Comparison of ENCODE assay signal across 1 cellular context in genomic region chr19:13441810-13442512, GRCh38.
TF ChIP-seq lines count a peak whose summit lies in the region.

No MANE protein-coding gene starts in this region.

TF ChIP-seq in HepG2, 621 proteins besides CTCF, POLR2A, EP300 and RAD21 (continued from another document and continues in another):
- no peak for TF ChIP-seq BRF2 (CRISPR knock-in tag; IDR thresholded peaks at IDR 0.05)
- no peak for TF ChIP-seq ZNF10 (CRISPR knock-in tag; IDR thresholded peaks at IDR 0.05; ENCODE audit: borderline replicate concordance, low read depth)
- no peak for TF ChIP-seq STAT5B (CRISPR knock-in tag; IDR thresholded peaks at IDR 0.05)
- no peak for TF ChIP-seq DNMT1 (CRISPR knock-in tag; IDR thresholded peaks at IDR 0.05)
- no peak for TF ChIP-seq SMARCE1 (IDR thresholded peaks at IDR 0.05; ENCODE audit: borderline replicate concordance)
- TF ChIP-seq ZNF800 (CRISPR knock-in tag; IDR thresholded peaks at IDR 0.05): no peak
- no peak for TF ChIP-seq ATF5 (CRISPR knock-in tag; IDR thresholded peaks at IDR 0.05; ENCODE audit: low read depth)
- TF ChIP-seq HNF4G (IDR thresholded peaks at IDR 0.05; ENCODE audit: borderline replicate concordance, low read depth, low read length): no peak
- no peak for TF ChIP-seq HNF4G (CRISPR knock-in tag; IDR thresholded peaks at IDR 0.05; ENCODE audit: borderline replicate concordance, low read depth)
- TF ChIP-seq DPF2 (CRISPR knock-in tag; IDR thresholded peaks at IDR 0.05; ENCODE audit: borderline replicate concordance, low read depth): no peak
- peak; percentile 98 for TF ChIP-seq MIER2 (CRISPR knock-in tag; IDR thresholded peaks at IDR 0.05)
- 0 out of 2 replicates have a peak, but pooled peaks have one; percentile 82 for TF ChIP-seq ZFP36L2 (CRISPR knock-in tag; IDR thresholded peaks at IDR 0.05)
- no peak for TF ChIP-seq LCORL (IDR thresholded peaks at IDR 0.05)
- TF ChIP-seq LCORL (CRISPR knock-in tag; IDR thresholded peaks at IDR 0.05): no peak
- no peak for TF ChIP-seq HOMEZ (CRISPR knock-in tag; IDR thresholded peaks at IDR 0.05; ENCODE audit: low read depth)
- no peak for TF ChIP-seq FLYWCH1 (CRISPR knock-in tag; IDR thresholded peaks at IDR 0.05)
- TF ChIP-seq NFE2L2 (IDR thresholded peaks at IDR 0.05; ENCODE audit: low read length): no peak
- TF ChIP-seq KLF6 (CRISPR knock-in tag; IDR thresholded peaks at IDR 0.05): peak; percentile 85; the same call in 1 of the 2 replicates
- TF ChIP-seq ZNF746 (CRISPR knock-in tag; IDR thresholded peaks at IDR 0.05): no peak
- no peak for TF ChIP-seq NFE2 (CRISPR knock-in tag; IDR thresholded peaks at IDR 0.05)
- TF ChIP-seq CREM (IDR thresholded peaks at IDR 0.05): no peak
- no peak for TF ChIP-seq CREM (CRISPR knock-in tag; IDR thresholded peaks at IDR 0.05)
- no peak for TF ChIP-seq ZNF552 (CRISPR knock-in tag; IDR thresholded peaks at IDR 0.05; ENCODE audit: borderline replicate concordance)
- TF ChIP-seq YY1 (IDR thresholded peaks at IDR 0.05; ENCODE audit: insufficient read depth, insufficient replicate concordance, low read depth, low read length): no peak
- no peak for TF ChIP-seq ZNF776 (CRISPR knock-in tag; IDR thresholded peaks at IDR 0.05)
- peak; percentile 51; the same call in 1 of the 2 replicates for TF ChIP-seq RXRB (CRISPR knock-in tag; IDR thresholded peaks at IDR 0.05; ENCODE audit: borderline replicate concordance)
- peak; percentile 79; the same call in 1 of the 2 replicates for TF ChIP-seq BORCS8-MEF2B (CRISPR knock-in tag; IDR thresholded peaks at IDR 0.05)
- 0 out of 2 replicates have a peak, but pooled peaks have one; percentile 52 for TF ChIP-seq ZNF530 (CRISPR knock-in tag; IDR thresholded peaks at IDR 0.05; ENCODE audit: low read depth)
- no peak for TF ChIP-seq ZNF543 (CRISPR knock-in tag; IDR thresholded peaks at IDR 0.05)
- no peak for TF ChIP-seq ZC3H13 (CRISPR knock-in tag; IDR thresholded peaks at IDR 0.05)
- no peak for TF ChIP-seq RARA (CRISPR knock-in tag; IDR thresholded peaks at IDR 0.05)
- TF ChIP-seq, protein P1, sequence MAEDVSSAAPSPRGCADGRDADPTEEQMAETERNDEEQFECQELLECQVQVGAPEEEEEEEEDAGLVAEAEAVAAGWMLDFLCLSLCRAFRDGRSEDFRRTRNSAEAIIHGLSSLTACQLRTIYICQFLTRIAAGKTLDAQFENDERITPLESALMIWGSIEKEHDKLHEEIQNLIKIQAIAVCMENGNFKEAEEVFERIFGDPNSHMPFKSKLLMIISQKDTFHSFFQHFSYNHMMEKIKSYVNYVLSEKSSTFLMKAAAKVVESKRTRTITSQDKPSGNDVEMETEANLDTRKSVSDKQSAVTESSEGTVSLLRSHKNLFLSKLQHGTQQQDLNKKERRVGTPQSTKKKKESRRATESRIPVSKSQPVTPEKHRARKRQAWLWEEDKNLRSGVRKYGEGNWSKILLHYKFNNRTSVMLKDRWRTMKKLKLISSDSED (CRISPR knock-in tag; IDR thresholded peaks at IDR 0.05): no peak
- TF ChIP-seq TSC22D2 (CRISPR knock-in tag; IDR thresholded peaks at IDR 0.05; ENCODE audit: borderline replicate concordance): peak; percentile 94
- TF ChIP-seq, protein P2, sequence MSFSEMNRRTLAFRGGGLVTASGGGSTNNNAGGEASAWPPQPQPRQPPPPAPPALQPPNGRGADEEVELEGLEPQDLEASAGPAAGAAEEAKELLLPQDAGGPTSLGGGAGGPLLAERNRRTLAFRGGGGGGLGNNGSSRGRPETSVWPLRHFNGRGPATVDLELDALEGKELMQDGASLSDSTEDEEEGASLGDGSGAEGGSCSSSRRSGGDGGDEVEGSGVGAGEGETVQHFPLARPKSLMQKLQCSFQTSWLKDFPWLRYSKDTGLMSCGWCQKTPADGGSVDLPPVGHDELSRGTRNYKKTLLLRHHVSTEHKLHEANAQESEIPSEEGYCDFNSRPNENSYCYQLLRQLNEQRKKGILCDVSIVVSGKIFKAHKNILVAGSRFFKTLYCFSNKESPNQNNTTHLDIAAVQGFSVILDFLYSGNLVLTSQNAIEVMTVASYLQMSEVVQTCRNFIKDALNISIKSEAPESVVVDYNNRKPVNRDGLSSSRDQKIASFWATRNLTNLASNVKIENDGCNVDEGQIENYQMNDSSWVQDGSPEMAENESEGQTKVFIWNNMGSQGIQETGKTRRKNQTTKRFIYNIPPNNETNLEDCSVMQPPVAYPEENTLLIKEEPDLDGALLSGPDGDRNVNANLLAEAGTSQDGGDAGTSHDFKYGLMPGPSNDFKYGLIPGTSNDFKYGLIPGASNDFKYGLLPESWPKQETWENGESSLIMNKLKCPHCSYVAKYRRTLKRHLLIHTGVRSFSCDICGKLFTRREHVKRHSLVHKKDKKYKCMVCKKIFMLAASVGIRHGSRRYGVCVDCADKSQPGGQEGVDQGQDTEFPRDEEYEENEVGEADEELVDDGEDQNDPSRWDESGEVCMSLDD (CRISPR knock-in tag; IDR thresholded peaks at IDR 0.05; ENCODE audit: borderline replicate concordance): no peak
- no peak for TF ChIP-seq MAF1 (CRISPR knock-in tag; IDR thresholded peaks at IDR 0.05; ENCODE audit: borderline replicate concordance)
- TF ChIP-seq AFF4 (CRISPR knock-in tag; IDR thresholded peaks at IDR 0.05): no peak
- no peak for TF ChIP-seq ZNF205 (CRISPR knock-in tag; IDR thresholded peaks at IDR 0.05)
- TF ChIP-seq, protein P3, sequence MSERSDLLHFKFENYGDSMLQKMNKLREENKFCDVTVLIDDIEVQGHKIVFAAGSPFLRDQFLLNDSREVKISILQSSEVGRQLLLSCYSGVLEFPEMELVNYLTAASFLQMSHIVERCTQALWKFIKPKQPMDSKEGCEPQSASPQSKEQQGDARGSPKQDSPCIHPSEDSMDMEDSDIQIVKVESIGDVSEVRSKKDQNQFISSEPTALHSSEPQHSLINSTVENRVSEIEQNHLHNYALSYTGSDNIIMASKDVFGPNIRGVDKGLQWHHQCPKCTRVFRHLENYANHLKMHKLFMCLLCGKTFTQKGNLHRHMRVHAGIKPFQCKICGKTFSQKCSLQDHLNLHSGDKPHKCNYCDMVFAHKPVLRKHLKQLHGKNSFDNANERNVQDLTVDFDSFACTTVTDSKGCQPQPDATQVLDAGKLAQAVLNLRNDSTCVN (CRISPR knock-in tag; IDR thresholded peaks at IDR 0.05; ENCODE audit: borderline replicate concordance): peak; percentile 60; the same call in 1 of the 2 replicates
- no peak for TF ChIP-seq GTF2F1 (IDR thresholded peaks at IDR 0.05; ENCODE audit: low read length)
- TF ChIP-seq SMAD3 (CRISPR knock-in tag; IDR thresholded peaks at IDR 0.05): peak; percentile 93
- no peak for TF ChIP-seq ZSCAN31 (CRISPR knock-in tag; IDR thresholded peaks at IDR 0.05; ENCODE audit: low read depth)
- TF ChIP-seq RFXANK (CRISPR knock-in tag; IDR thresholded peaks at IDR 0.05): no peak
- TF ChIP-seq ZBTB20 (CRISPR knock-in tag; IDR thresholded peaks at IDR 0.05; ENCODE audit: borderline replicate concordance, low read depth): peak; percentile 77; the same call in 1 of the 2 replicates
- no peak for TF ChIP-seq AGO1 (IDR thresholded peaks at IDR 0.05; ENCODE audit: low read depth, low read length, poor library complexity, severe bottlenecking)
- TF ChIP-seq, protein P4, sequence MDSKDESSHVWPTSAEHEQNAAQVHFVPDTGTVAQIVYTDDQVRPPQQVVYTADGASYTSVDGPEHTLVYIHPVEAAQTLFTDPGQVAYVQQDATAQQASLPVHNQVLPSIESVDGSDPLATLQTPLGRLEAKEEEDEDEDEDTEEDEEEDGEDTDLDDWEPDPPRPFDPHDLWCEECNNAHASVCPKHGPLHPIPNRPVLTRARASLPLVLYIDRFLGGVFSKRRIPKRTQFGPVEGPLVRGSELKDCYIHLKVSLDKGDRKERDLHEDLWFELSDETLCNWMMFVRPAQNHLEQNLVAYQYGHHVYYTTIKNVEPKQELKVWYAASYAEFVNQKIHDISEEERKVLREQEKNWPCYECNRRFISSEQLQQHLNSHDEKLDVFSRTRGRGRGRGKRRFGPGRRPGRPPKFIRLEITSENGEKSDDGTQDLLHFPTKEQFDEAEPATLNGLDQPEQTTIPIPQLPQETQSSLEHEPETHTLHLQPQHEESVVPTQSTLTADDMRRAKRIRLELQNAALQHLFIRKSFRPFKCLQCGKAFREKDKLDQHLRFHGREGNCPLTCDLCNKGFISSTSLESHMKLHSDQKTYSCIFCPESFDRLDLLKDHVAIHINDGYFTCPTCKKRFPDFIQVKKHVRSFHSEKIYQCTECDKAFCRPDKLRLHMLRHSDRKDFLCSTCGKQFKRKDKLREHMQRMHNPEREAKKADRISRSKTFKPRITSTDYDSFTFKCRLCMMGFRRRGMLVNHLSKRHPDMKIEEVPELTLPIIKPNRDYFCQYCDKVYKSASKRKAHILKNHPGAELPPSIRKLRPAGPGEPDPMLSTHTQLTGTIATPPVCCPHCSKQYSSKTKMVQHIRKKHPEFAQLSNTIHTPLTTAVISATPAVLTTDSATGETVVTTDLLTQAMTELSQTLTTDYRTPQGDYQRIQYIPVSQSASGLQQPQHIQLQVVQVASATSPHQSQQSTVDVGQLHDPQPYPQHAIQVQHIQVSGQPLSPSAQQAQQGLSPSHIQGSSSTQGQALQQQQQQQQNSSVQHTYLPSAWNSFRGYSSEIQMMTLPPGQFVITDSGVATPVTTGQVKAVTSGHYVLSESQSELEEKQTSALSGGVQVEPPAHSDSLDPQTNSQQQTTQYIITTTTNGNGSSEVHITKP (CRISPR knock-in tag; IDR thresholded peaks at IDR 0.05; ENCODE audit: low read depth): no peak
- TF ChIP-seq SAFB2 (CRISPR knock-in tag; IDR thresholded peaks at IDR 0.05; ENCODE audit: borderline replicate concordance, low read depth): 0 out of 2 replicates have a peak, but pooled peaks have one; percentile 38
- TF ChIP-seq ZNF724P (CRISPR knock-in tag; IDR thresholded peaks at IDR 0.05; ENCODE audit: borderline replicate concordance): no peak
- no peak for TF ChIP-seq ZNF17 (CRISPR knock-in tag; IDR thresholded peaks at IDR 0.05)
